ENCODE assay signal across 8 cellular contexts in the genomic region with DNA sequence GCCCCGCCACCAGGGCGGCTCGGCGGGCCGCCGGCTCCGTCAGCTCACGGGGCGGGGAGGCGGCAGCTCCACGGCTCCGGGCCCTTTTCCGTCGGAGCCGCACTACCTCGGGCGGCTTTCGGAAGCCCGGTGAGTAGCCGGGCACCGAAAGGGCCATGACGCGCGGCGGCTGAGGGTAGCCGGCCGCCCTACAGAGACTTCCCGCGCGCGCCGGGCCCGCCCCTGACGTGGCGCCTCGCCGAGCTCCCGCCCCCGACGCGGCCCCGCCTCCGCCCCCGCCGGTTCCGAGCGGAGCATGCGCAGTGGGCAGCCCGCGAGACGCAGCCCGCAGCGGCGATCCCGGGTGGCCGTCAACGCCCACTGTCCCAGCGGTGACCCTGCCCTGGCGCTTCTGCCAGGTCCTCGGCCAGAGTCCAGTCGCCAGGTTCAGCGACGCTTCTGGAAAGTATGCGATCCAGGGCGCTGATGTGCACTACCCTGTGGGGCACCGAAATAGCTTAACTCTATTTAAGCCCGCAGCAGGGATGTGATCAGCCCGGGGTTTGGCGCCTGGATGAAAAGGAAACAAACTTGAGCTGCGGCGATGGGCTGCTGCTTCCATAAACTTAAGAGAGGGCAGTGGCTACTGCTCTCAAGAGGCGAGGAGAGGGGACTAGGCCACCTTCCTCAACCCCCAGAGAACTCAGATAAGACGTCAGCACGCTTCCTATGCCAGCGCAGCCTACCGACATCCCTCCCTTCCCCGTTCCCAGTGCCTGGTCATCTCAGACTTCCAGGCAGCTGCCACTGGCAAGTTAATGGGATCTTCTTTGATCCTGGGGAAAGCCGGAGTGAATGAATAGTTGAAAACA. TPM values are rescaled to one million over a fixed set of nuclear protein-coding genes. Genes with fewer than 3 reads are reported as not detected.
DNase-seq lines count a peak whose midpoint lies in the region; ATAC-seq and FAIRE-seq lines count a peak whose summit lies in the region.

A gene with protein sequence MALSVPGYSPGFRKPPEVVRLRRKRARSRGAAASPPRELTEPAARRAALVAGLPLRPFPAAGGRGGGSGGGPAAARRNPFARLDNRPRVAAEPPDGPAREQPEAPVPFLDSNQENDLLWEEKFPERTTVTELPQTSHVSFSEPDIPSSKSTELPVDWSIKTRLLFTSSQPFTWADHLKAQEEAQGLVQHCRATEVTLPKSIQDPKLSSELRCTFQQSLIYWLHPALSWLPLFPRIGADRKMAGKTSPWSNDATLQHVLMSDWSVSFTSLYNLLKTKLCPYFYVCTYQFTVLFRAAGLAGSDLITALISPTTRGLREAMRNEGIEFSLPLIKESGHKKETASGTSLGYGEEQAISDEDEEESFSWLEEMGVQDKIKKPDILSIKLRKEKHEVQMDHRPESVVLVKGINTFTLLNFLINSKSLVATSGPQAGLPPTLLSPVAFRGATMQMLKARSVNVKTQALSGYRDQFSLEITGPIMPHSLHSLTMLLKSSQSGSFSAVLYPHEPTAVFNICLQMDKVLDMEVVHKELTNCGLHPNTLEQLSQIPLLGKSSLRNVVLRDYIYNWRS (minus strand): TSS at position 200 of the 851 bp plus-strand sequence. CDS start 43 bp downstream, at position 157.

- POLR2A ChIA-PET in activated CD4-positive, alpha-beta T cell treated with anti-CD3 and anti-CD28 coated beads, Interleukin-2, amount 10 ng/mL, durations not matched to agents 7 days and 5 days (lab: Charles Lee) = interaction anchor here (0.6 kb wide), 3 partner anchors 9 to 264 kb away, joined by 3 read pairs; a partner anchor contains a TSS

- CTCF ChIA-PET in activated CD4-positive, alpha-beta T cell treated with anti-CD3 and anti-CD28 coated beads, Interleukin-2, amount 10 ng/mL, durations not matched to agents 7 days and 5 days (lab: Charles Lee) = interaction anchor here (0.9 to 1.9 kb wide), 5 partner anchors 15 to 79 kb away, joined by 3 to 13 read pairs (median 5); no protein-coding TSS in a partner anchor

- no peaks in the 10 kb centered on the region for H3K9me3 Mint-ChIP-seq in activated CD4-positive, alpha-beta T cell treated with anti-CD3 and anti-CD28 coated beads, Interleukin-2, amount 10 ng/mL, durations not matched to agents 7 days and 5 days

- ATAC-seq in HG03442 (IDR thresholded peaks at IDR 0.05; ENCODE audit: unreplicated experiment) = peak; percentile 85

- peak within 1 kb of the TSS; percentile 75 to 99 (median 94) for H3K4me3 ChIP-seq in BLaER1 treated with 17β-estradiol and CSF1 and Interleukin-3, amounts not matched to agents 10 nM and 100 nM

- no peaks in the 10 kb centered on the region for H3K27me3 Mint-ChIP-seq in activated CD4-positive, alpha-beta T cell treated with anti-CD3 and anti-CD28 coated beads, Interleukin-2, amount 10 ng/mL, durations not matched to agents 7 days and 5 days

- peak within 1 kb of the TSS; percentile 89 to 97 (median 95) for H3K9ac ChIP-seq in BLaER1 treated with 17β-estradiol and CSF1 and Interleukin-3, amounts not matched to agents 10 nM and 100 nM

- DNase-seq in GM19239 (ENCODE audit: insufficient read length, low spot score) = peak; percentile 90
- DNase-seq in NCI-H526 (lab: John Stamatoyannopoulos, UW) = peak; percentile 31 to 93
- DNase-seq in activated CD4-positive, alpha-beta T cell treated with anti-CD3 and anti-CD28 coated beads, Interleukin-2, amount 10 ng/mL, durations not matched to agents 7 days and 5 days = peak; percentile 87
- peak; percentile 62 for DNase-seq in cortex of kidney (lab: John Stamatoyannopoulos, UW)
- peak; percentile 96 for DNase-seq in left kidney (ENCODE audit: low read depth, low spot score)
- DNase-seq in stimulated activated CD4-positive, alpha-beta T cell treated with anti-CD3 and anti-CD28 coated beads, Interleukin-2, amount 100 ng/mL, for 24 hours = peak; percentile 89 to 90

- H3K36me3 Mint-ChIP-seq in activated CD4-positive, alpha-beta T cell treated with anti-CD3 and anti-CD28 coated beads, Interleukin-2, amount 10 ng/mL, durations not matched to agents 7 days and 5 days (ENCODE audit: low read depth) = peaks cover 22% of the 10 kb centered on the region

- H3K4me1 ChIP-seq in BLaER1 treated with 17β-estradiol and CSF1 and Interleukin-3, amounts not matched to agents 10 nM and 100 nM = peaks cover 18 to 24% (median 21%) of the 10 kb centered on the region in 10 experiments

- H3K27ac Mint-ChIP-seq in activated CD4-positive, alpha-beta T cell treated with anti-CD3 and anti-CD28 coated beads, Interleukin-2, amount 10 ng/mL, durations not matched to agents 7 days and 5 days = peak within 1 kb of the TSS; percentile 93

- peaks cover 27% of the 10 kb centered on the region for H3K4me1 Mint-ChIP-seq in activated CD4-positive, alpha-beta T cell treated with anti-CD3 and anti-CD28 coated beads, Interleukin-2, amount 10 ng/mL, durations not matched to agents 7 days and 5 days

- H3K9me3 ChIP-seq in BLaER1 treated with 17β-estradiol and CSF1 and Interleukin-3, amounts not matched to agents 10 nM and 100 nM (replicated peaks in 1 of 11) = no peaks in the 10 kb centered on the region

- H3K36me3 ChIP-seq in BLaER1 treated with 17β-estradiol and CSF1 and Interleukin-3, amounts not matched to agents 10 nM and 100 nM = peaks cover 6 to 45% (median 23%) of the 10 kb centered on the region in 11 experiments; a peak in 18 of 22 replicates

- peak; percentile 83 for FAIRE-seq in GM19239 (lab: Jason Lieb, UNC)

- H3K4me3 Mint-ChIP-seq in activated CD4-positive, alpha-beta T cell treated with anti-CD3 and anti-CD28 coated beads, Interleukin-2, amount 10 ng/mL, durations not matched to agents 7 days and 5 days = peak within 1 kb of the TSS; percentile 92

- peaks cover 0 to 13% (median 0%) of the 10 kb centered on the region in 11 experiments; a peak in 3 of 22 replicates for H4K20me1 ChIP-seq in BLaER1 treated with 17β-estradiol and CSF1 and Interleukin-3, amounts not matched to agents 10 nM and 100 nM

- peak within 1 kb of the TSS; percentile 79 to 93 (median 88) for H3K27ac ChIP-seq in BLaER1 treated with 17β-estradiol and CSF1 and Interleukin-3, amounts not matched to agents 10 nM and 100 nM

- H3K27me3 ChIP-seq in BLaER1 treated with 17β-estradiol and CSF1 and Interleukin-3, amounts not matched to agents 10 nM and 100 nM = no peaks in the 10 kb centered on the region

- peak within 1 kb of the TSS; percentile 88 to 100 (median 97) for H3K4me2 ChIP-seq in BLaER1 treated with 17β-estradiol and CSF1 and Interleukin-3, amounts not matched to agents 10 nM and 100 nM

RNA-seq across cellular contexts. Expression of the gene that starts here (rescaled TPM):
- 10 to 100 TPM; 39.6 to 41.5 TPM for total RNA-seq in activated CD4-positive, alpha-beta T cell treated with anti-CD3 and anti-CD28 coated beads, Interleukin-2, amount 10 ng/mL, durations not matched to agents 7 days and 5 days

Comparison
In these comparisons a context has a peak if more than half of its experiments do, and no peak if none do; other contexts are left out.
1. Peak in every context shown above with its lines: DNase-seq, ATAC-seq, H3K4me3 ChIP-seq and H3K27ac ChIP-seq.